In genomic region chr12:46227616-46228015, GRCh38 we compare ENCODE assay signal across 16 cellular contexts. TPM values are rescaled to one million over a fixed set of nuclear protein-coding genes. Genes with fewer than 3 reads are reported as not detected.
A peak's percentile ranks its signal among the peaks of the same experiment; 100 is the strongest.
DNase-seq lines count a peak whose midpoint lies in the region; ATAC-seq and TF ChIP-seq lines count a peak whose summit lies in the region.
"Had no signal": no experiment of that assay in that cellular context is flagged by ENCODE, and none has a peak within 500 bp of the region (broad histone marks: within the 10 kb centered on the region; RNA-seq: fewer than 3 reads in every experiment).

No MANE protein-coding gene starts in this region.

- no peaks in the 10 kb centered on the region for H3K27me3 Mint-ChIP-seq in activated naive CD4-positive, alpha-beta T cell treated with anti-CD3 and anti-CD28 coated beads, Interleukin-2, amount 10 ng/mL, durations not matched to agents 7 days and 5 days
- H3K27me3 Mint-ChIP-seq in GM23338 (ENCODE audit: insufficient read depth, low read depth, poor library complexity) = no peaks in the 10 kb centered on the region

- H3K36me3 Mint-ChIP-seq in activated naive CD4-positive, alpha-beta T cell treated with anti-CD3 and anti-CD28 coated beads, Interleukin-2, amount 10 ng/mL, durations not matched to agents 7 days and 5 days = peaks cover 79% of the 10 kb centered on the region
- H3K36me3 Mint-ChIP-seq in activated naive CD4-positive, alpha-beta T cell treated with anti-CD3 and anti-CD28 coated beads, Interleukin-2, amount 50 U/mL, for 72 hours = peaks cover 44 to 77% of the 10 kb centered on the region in 2 donors
- peaks cover 82% of the 10 kb centered on the region for H3K36me3 Mint-ChIP-seq in GM23338 (ENCODE audit: low read depth)

- H3K36me3 ChIP-seq in esophagus muscularis mucosa = peaks cover 0 to 4% (median 0%) of the 10 kb centered on the region in 4 donors
- H3K36me3 ChIP-seq in tibial artery = no peaks in the 10 kb centered on the region
- peaks cover 5% of the 10 kb centered on the region for H3K36me3 ChIP-seq in brain microvascular endothelial cell (replicated peaks)
- peaks cover 39% of the 10 kb centered on the region for H3K36me3 ChIP-seq in GM23338 (ENCODE audit: insufficient read depth)
- H3K36me3 ChIP-seq: right atrium auricular region had no signal

- peaks cover 60% of the 10 kb centered on the region for H3K4me1 Mint-ChIP-seq in activated naive CD4-positive, alpha-beta T cell treated with anti-CD3 and anti-CD28 coated beads, Interleukin-2, amount 10 ng/mL, durations not matched to agents 7 days and 5 days
- H3K4me1 Mint-ChIP-seq in GM23338 = peaks cover 16% of the 10 kb centered on the region

- no peaks in the 10 kb centered on the region for H3K9me2 ChIP-seq in GM23338 (ENCODE audit: insufficient read depth)

- TF ChIP-seq EP300 in esophagus muscularis mucosa (IDR thresholded peaks at IDR 0.05) = no peak

- CTCF ChIA-PET in activated naive CD4-positive, alpha-beta T cell treated with anti-CD3 and anti-CD28 coated beads, Interleukin-2, amount 10 ng/mL, durations not matched to agents 7 days and 5 days (lab: Charles Lee) = no interaction called here

- no peak overlapping the region for H3K4me3 Mint-ChIP-seq in activated naive CD4-positive, alpha-beta T cell treated with anti-CD3 and anti-CD28 coated beads, Interleukin-2, amount 10 ng/mL, durations not matched to agents 7 days and 5 days
- H3K4me3 Mint-ChIP-seq in GM23338 = no peak overlapping the region

- H3K79me2 ChIP-seq in GM23338 (replicated peaks; ENCODE audit: insufficient read depth) = peaks cover 100% of the 10 kb centered on the region

- peaks cover 33% of the 10 kb centered on the region for H4K20me1 ChIP-seq in GM23338 (replicated peaks; ENCODE audit: insufficient read depth)

- no peak for DNase-seq in activated naive CD4-positive, alpha-beta T cell treated with anti-CD3 and anti-CD28 coated beads, Interleukin-2, amount 10 ng/mL, durations not matched to agents 7 days and 5 days
- no peak for DNase-seq in activated naive CD4-positive, alpha-beta T cell treated with anti-CD3 and anti-CD28 coated beads, Interleukin-2, amount 50 U/mL, for 72 hours (ENCODE audit: low spot score in 2 of 2)
- DNase-seq in NB4 (ENCODE audit: low read depth) = peak; percentile 52
- DNase-seq in esophagus muscularis mucosa (ENCODE audit: extremely low spot score) = no peak
- no peak for DNase-seq in tibial artery
- DNase-seq in brain microvascular endothelial cell = no peak
- DNase-seq in hippocampal formation (lab: John Stamatoyannopoulos, UW) = no peak
- no peak for DNase-seq in GM23338 (ENCODE audit: low spot score)
- DNase-seq: body of pancreas; DMS53; NCI-H1048; NCI-H774; stimulated activated CD4-positive, alpha-beta T cell treated with anti-CD3 and anti-CD28 coated beads, Interleukin-1b, Interleukin-23, amount 100 ng/mL, for 48 hours; T1000 had no signal

- no peak for TF ChIP-seq CTCF in NB4 (IDR thresholded peaks at IDR 0.05; ENCODE audit: low read depth, low read length)
- TF ChIP-seq CTCF in esophagus muscularis mucosa (IDR thresholded peaks at IDR 0.05) = no peak
- TF ChIP-seq CTCF in tibial artery (IDR thresholded peaks at IDR 0.05) = no peak
- TF ChIP-seq CTCF in brain microvascular endothelial cell (IDR thresholded peaks at IDR 0.05; ENCODE audit: low read depth, low read length, missing control alignments) = no peak
- no peak for TF ChIP-seq CTCF in GM23338 (conservative IDR thresholded peaks at IDR 0.05; ENCODE audit: low read depth in 2 of 2)

- H3K27me3 ChIP-seq in esophagus muscularis mucosa (no peaks in the 10 kb centered on the region), tibial artery (no peaks in the 10 kb centered on the region), brain microvascular endothelial cell (replicated peaks) (no peaks in the 10 kb centered on the region), GM23338 (ENCODE audit: insufficient read depth) (no peaks in the 10 kb centered on the region)
- H3K27me3 ChIP-seq: body of pancreas, right atrium auricular region had no signal

- peak overlapping the region; percentile 14 for H3K27ac Mint-ChIP-seq in activated naive CD4-positive, alpha-beta T cell treated with anti-CD3 and anti-CD28 coated beads, Interleukin-2, amount 10 ng/mL, durations not matched to agents 7 days and 5 days
- no peak overlapping the region for H3K27ac Mint-ChIP-seq in activated naive CD4-positive, alpha-beta T cell treated with anti-CD3 and anti-CD28 coated beads, Interleukin-2, amount 50 U/mL, for 72 hours
- H3K27ac Mint-ChIP-seq in GM23338 = no peak overlapping the region
- H3K27ac Mint-ChIP-seq: activated T-helper 2 cell treated with anti-CD3 and anti-CD28 coated beads, Interferon-gamma antibody, Interleukin-2, Interleukin-4, amounts not matched to agents 10 μg/mL and 5 μg/mL and 100 μg/mL, durations not matched to agents 14 hours and 24 hours and 36 hours had no signal

- in situ Hi-C loops in brain microvascular endothelial cell (cut with HindIII; ENCODE audit: low pct_ligation_motif_present, low sequenced_read_pairs) = no loop called here

- no peak overlapping the region for H2AFZ ChIP-seq in GM23338

- TF ChIP-seq POLR2A in NB4 (IDR thresholded peaks at IDR 0.05; ENCODE audit: extremely low read depth, insufficient read length) (no peak), esophagus muscularis mucosa (IDR thresholded peaks at IDR 0.05; ENCODE audit: low read depth) (no peak)

- no peak overlapping the region for H3K4me2 ChIP-seq in GM23338

- 71% methylated on average over 2 of the region's 2 CpGs for WGBS in esophagus muscularis mucosa

- H3K4me1 ChIP-seq in esophagus muscularis mucosa = peaks cover 9 to 80% (median 72%) of the 10 kb centered on the region in 4 donors
- H3K4me1 ChIP-seq in tibial artery = peaks cover 0 to 77% (median 44%) of the 10 kb centered on the region in 4 donors
- peaks cover 8% of the 10 kb centered on the region; the same call in 1 of the 2 replicates for H3K4me1 ChIP-seq in GM23338 (ENCODE audit: insufficient read depth)

- H3F3A ChIP-seq in GM23338 (replicated peaks; ENCODE audit: low read depth) = no peaks in the 10 kb centered on the region

- ATAC-seq in activated naive CD4-positive, alpha-beta T cell treated with anti-CD3 and anti-CD28 coated beads, Interleukin-2, amount 50 U/mL, for 72 hours = no peak
- no peak for ATAC-seq in GM23338
- ATAC-seq: body of pancreas had no signal

- no peaks in the 10 kb centered on the region for H3K9me3 Mint-ChIP-seq in activated naive CD4-positive, alpha-beta T cell treated with anti-CD3 and anti-CD28 coated beads, Interleukin-2, amount 10 ng/mL, durations not matched to agents 7 days and 5 days
- no peaks in the 10 kb centered on the region for H3K9me3 Mint-ChIP-seq in activated naive CD4-positive, alpha-beta T cell treated with anti-CD3 and anti-CD28 coated beads, Interleukin-2, amount 50 U/mL, for 72 hours
- no peaks in the 10 kb centered on the region for H3K9me3 Mint-ChIP-seq in GM23338
- H3K9me3 Mint-ChIP-seq: activated T-helper 2 cell treated with anti-CD3 and anti-CD28 coated beads, Interferon-gamma antibody, Interleukin-2, Interleukin-4, amounts not matched to agents 10 μg/mL and 5 μg/mL and 100 μg/mL, durations not matched to agents 14 hours and 24 hours and 36 hours had no signal

- H3K27ac ChIP-seq in esophagus muscularis mucosa (replicated peaks in 1 of 4) = peak overlapping the region; percentile 12 to 50 (median 35)
- H3K27ac ChIP-seq in tibial artery = peak overlapping the region; percentile 52
- no peak overlapping the region for H3K27ac ChIP-seq in brain microvascular endothelial cell
- no peak overlapping the region for H3K27ac ChIP-seq in GM23338 (ENCODE audit: low read depth)
- H3K27ac ChIP-seq: body of pancreas, right atrium auricular region had no signal

- no peaks in the 10 kb centered on the region for H3K9me3 ChIP-seq in esophagus muscularis mucosa
- no peaks in the 10 kb centered on the region for H3K9me3 ChIP-seq in tibial artery
- H3K9me3 ChIP-seq: body of pancreas, right atrium auricular region had no signal

- H3K4me3 ChIP-seq in NB4 (ENCODE audit: low read depth, low read length) (no peak overlapping the region), esophagus muscularis mucosa (no peak overlapping the region), tibial artery (no peak overlapping the region), brain microvascular endothelial cell (ENCODE audit: low read depth, low read length) (no peak overlapping the region), GM23338 (no peak overlapping the region)
- H3K4me3 ChIP-seq: body of pancreas, right atrium auricular region had no signal

- intact Hi-C loops in esophagus muscularis mucosa (cut with DNase I) = no loop called here
- intact Hi-C loops in tibial artery (cut with DNase I; ENCODE audit: low total_unique reads) = no loop called here

TF ChIP-seq in GM23338, 12 proteins besides CTCF, POLR2A, EP300 and RAD21 (continues in another document):
- TF ChIP-seq, protein P1, sequence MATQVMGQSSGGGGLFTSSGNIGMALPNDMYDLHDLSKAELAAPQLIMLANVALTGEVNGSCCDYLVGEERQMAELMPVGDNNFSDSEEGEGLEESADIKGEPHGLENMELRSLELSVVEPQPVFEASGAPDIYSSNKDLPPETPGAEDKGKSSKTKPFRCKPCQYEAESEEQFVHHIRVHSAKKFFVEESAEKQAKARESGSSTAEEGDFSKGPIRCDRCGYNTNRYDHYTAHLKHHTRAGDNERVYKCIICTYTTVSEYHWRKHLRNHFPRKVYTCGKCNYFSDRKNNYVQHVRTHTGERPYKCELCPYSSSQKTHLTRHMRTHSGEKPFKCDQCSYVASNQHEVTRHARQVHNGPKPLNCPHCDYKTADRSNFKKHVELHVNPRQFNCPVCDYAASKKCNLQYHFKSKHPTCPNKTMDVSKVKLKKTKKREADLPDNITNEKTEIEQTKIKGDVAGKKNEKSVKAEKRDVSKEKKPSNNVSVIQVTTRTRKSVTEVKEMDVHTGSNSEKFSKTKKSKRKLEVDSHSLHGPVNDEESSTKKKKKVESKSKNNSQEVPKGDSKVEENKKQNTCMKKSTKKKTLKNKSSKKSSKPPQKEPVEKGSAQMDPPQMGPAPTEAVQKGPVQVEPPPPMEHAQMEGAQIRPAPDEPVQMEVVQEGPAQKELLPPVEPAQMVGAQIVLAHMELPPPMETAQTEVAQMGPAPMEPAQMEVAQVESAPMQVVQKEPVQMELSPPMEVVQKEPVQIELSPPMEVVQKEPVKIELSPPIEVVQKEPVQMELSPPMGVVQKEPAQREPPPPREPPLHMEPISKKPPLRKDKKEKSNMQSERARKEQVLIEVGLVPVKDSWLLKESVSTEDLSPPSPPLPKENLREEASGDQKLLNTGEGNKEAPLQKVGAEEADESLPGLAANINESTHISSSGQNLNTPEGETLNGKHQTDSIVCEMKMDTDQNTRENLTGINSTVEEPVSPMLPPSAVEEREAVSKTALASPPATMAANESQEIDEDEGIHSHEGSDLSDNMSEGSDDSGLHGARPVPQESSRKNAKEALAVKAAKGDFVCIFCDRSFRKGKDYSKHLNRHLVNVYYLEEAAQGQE (IDR thresholded peaks at IDR 0.05; ENCODE audit: unreplicated experiment) = no peak

RNA-seq across cellular contexts. Expression of gene SLC38A1, which starts 41.2 kb away (rescaled TPM):
- 100 to 1,000 TPM; 146 to 177 TPM for total RNA-seq in activated naive CD4-positive, alpha-beta T cell treated with anti-CD3 and anti-CD28 coated beads, Interleukin-2, amount 50 U/mL, for 72 hours
- 100 to 1,000 TPM; 173 to 200 (median 193) TPM for total RNA-seq in esophagus muscularis mucosa
- 234 and 281 TPM in 2 replicates for total RNA-seq in GM23338 (2014; rRNA removed; shearing (Covaris generic))
- 91.1 and 114 TPM in 2 replicates for polyA plus RNA-seq in GM23338 (2016; fragmentation: Nextera tagmentation; extraction: Ambion mirVana)

Comparison
In these comparisons a context has a peak if more than half of its experiments do, and no peak if none do; other contexts are left out.
1. H3K27ac ChIP-seq: peak in esophagus muscularis mucosa (4 of 4) and tibial artery (2 of 2); none in brain microvascular endothelial cell (single experiment) and GM23338 (single experiment).